2 cellular contexts compared by ENCODE assay signal in genomic region chr14:99520571-99521081, GRCh38.
TF ChIP-seq lines count a peak whose summit lies in the region.

No MANE protein-coding gene starts in this region.

TF ChIP-seq in A549, 52 proteins besides CTCF, POLR2A, EP300 and RAD21 (continued from another document):
- TF ChIP-seq, protein P1, sequence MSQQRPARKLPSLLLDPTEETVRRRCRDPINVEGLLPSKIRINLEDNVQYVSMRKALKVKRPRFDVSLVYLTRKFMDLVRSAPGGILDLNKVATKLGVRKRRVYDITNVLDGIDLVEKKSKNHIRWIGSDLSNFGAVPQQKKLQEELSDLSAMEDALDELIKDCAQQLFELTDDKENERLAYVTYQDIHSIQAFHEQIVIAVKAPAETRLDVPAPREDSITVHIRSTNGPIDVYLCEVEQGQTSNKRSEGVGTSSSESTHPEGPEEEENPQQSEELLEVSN (IDR thresholded peaks at IDR 0.05; ENCODE audit: borderline replicate concordance, low read depth) = no peak
- no peak for TF ChIP-seq HEYL (CRISPR knock-in tag; IDR thresholded peaks at IDR 0.05)

TF ChIP-seq in HEK293, 187 proteins besides CTCF, POLR2A, EP300 and RAD21:
- TF ChIP-seq, protein P2, sequence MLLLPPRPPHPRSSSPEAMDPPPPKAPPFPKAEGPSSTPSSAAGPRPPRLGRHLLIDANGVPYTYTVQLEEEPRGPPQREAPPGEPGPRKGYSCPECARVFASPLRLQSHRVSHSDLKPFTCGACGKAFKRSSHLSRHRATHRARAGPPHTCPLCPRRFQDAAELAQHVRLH (tag by site-specific recombination; IDR thresholded peaks at IDR 0.05) = peak; percentile 48; the same call in 1 of the 2 replicates
- no peak for TF ChIP-seq BCL11A (tag by site-specific recombination; IDR thresholded peaks at IDR 0.05; ENCODE audit: low read depth)
- no peak for TF ChIP-seq ZNF2 (tag by site-specific recombination; IDR thresholded peaks at IDR 0.05)
- TF ChIP-seq ZNF37A (tag by site-specific recombination; IDR thresholded peaks at IDR 0.05) = no peak
- TF ChIP-seq KLF8 (tag by site-specific recombination; IDR thresholded peaks at IDR 0.05) = 0 out of 2 replicates have a peak, but pooled peaks have one; percentile 27
- TF ChIP-seq GLIS2 (tag by site-specific recombination; IDR thresholded peaks at IDR 0.05) = 0 out of 2 replicates have a peak, but pooled peaks have one; percentile 4
- TF ChIP-seq IKZF3 (tag by site-specific recombination; IDR thresholded peaks at IDR 0.05) = peak; percentile 33; the same call in 1 of the 2 replicates
- TF ChIP-seq, protein P3, sequence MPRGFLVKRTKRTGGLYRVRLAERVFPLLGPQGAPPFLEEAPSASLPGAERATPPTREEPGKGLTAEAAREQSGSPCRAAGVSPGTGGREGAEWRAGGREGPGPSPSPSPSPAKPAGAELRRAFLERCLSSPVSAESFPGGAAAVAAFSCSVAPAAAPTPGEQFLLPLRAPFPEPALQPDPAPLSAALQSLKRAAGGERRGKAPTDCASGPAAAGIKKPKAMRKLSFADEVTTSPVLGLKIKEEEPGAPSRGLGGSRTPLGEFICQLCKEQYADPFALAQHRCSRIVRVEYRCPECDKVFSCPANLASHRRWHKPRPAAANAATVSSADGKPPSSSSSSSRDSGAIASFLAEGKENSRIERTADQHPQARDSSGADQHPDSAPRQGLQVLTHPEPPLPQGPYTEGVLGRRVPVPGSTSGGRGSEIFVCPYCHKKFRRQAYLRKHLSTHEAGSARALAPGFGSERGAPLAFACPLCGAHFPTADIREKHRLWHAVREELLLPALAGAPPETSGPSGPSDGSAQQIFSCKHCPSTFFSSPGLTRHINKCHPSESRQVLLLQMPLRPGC (tag by site-specific recombination; IDR thresholded peaks at IDR 0.05) = no peak
